9 cellular contexts compared by ENCODE assay signal in genomic region chr6:99612551-99613397, GRCh38. TPM values are rescaled to one million over a fixed set of nuclear protein-coding genes. Genes with fewer than 3 reads are reported as not detected.
DNase-seq lines count a peak whose midpoint lies in the region; ATAC-seq, FAIRE-seq and TF ChIP-seq lines count a peak whose summit lies in the region.
"Had no signal": no experiment of that assay in that cellular context is flagged by ENCODE, and none has a peak within 500 bp of the region (broad histone marks: within the 10 kb centered on the region; RNA-seq: fewer than 3 reads in every experiment).

No MANE protein-coding gene starts in this region.

- ATAC-seq in stimulated activated effector memory CD8-positive, alpha-beta T cell treated with anti-CD3 and anti-CD28 coated beads, Interleukin-12 subunit alpha, Interleukin-12 subunit beta, amount 100 ng/mL, for 72 hours = no peak

- no peak for TF ChIP-seq POLR2A in esophagus squamous epithelium (IDR thresholded peaks at IDR 0.05)

- H3K4me1 Mint-ChIP-seq in T-helper 2 cell treated with Interferon-gamma antibody and Interleukin-4, amounts not matched to agents 5 μg/mL and 100 μg/mL, for 36 hours (ENCODE audit: low read depth) = peaks cover 32% of the 10 kb centered on the region
- peaks cover 44% of the 10 kb centered on the region for H3K4me1 Mint-ChIP-seq in stimulated activated effector memory CD8-positive, alpha-beta T cell treated with anti-CD3 and anti-CD28 coated beads, Interleukin-12 subunit alpha, Interleukin-12 subunit beta, amount 100 ng/mL, for 72 hours

- H3K9me3 ChIP-seq in HUES48 (ENCODE audit: control insufficient read depth, insufficient read depth, low read length) = no peaks in the 10 kb centered on the region
- H3K9me3 ChIP-seq in esophagus squamous epithelium = no peaks in the 10 kb centered on the region

- peak overlapping the region; percentile 15 for H3K4me3 Mint-ChIP-seq in T-helper 2 cell treated with Interferon-gamma antibody and Interleukin-4, amounts not matched to agents 5 μg/mL and 100 μg/mL, for 36 hours
- H3K4me3 Mint-ChIP-seq in stimulated activated effector memory CD8-positive, alpha-beta T cell treated with anti-CD3 and anti-CD28 coated beads, Interleukin-12 subunit alpha, Interleukin-12 subunit beta, amount 100 ng/mL, for 72 hours = peak overlapping the region; percentile 74

- no peak for TF ChIP-seq CTCF in esophagus squamous epithelium (IDR thresholded peaks at IDR 0.05)

- H3K36me3 ChIP-seq in HUES48 (ENCODE audit: control insufficient read depth, insufficient read depth, low read length) (no peaks in the 10 kb centered on the region), esophagus squamous epithelium (no peaks in the 10 kb centered on the region)
- H3K36me3 ChIP-seq: BLaER1 had no signal

- H3K9me3 Mint-ChIP-seq in T-helper 2 cell treated with Interferon-gamma antibody and Interleukin-4, amounts not matched to agents 5 μg/mL and 100 μg/mL, for 36 hours = no peaks in the 10 kb centered on the region
- H3K9me3 Mint-ChIP-seq in stimulated activated effector memory CD8-positive, alpha-beta T cell treated with anti-CD3 and anti-CD28 coated beads, Interleukin-12 subunit alpha, Interleukin-12 subunit beta, amount 100 ng/mL, for 72 hours = no peaks in the 10 kb centered on the region

- WGBS in esophagus squamous epithelium, 2 donors = 20 to 26% methylated on average over 20 to 28 of the region's 55 CpGs

- H3K27me3 Mint-ChIP-seq in T-helper 2 cell treated with Interferon-gamma antibody and Interleukin-4, amounts not matched to agents 5 μg/mL and 100 μg/mL, for 36 hours (ENCODE audit: low read depth) = peaks cover 82% of the 10 kb centered on the region

- intact Hi-C loops in esophagus squamous epithelium (cut with DNase I) = no loop called here

- FAIRE-seq in HTR-8/SVneo (lab: Jason Lieb, UNC) = no peak

- H3K27ac ChIP-seq in HUES48 (ENCODE audit: low read depth, low read length) (no peak overlapping the region), esophagus squamous epithelium (no peak overlapping the region)
- H3K27ac ChIP-seq: BLaER1 had no signal

- H3K4me1 ChIP-seq in HUES48 (ENCODE audit: control insufficient read depth, insufficient read depth, low read length) (peaks cover 31% of the 10 kb centered on the region), esophagus squamous epithelium (peaks cover 19 to 31% (median 21%) of the 10 kb centered on the region in 3 donors)

- H3K27me3 ChIP-seq in HUES48 (ENCODE audit: control insufficient read depth, insufficient read depth, low read length) = peaks cover 100% of the 10 kb centered on the region
- H3K27me3 ChIP-seq in esophagus squamous epithelium = peaks cover 33 to 100% (median 67%) of the 10 kb centered on the region in 4 donors

- H3K36me3 Mint-ChIP-seq in T-helper 2 cell treated with Interferon-gamma antibody and Interleukin-4, amounts not matched to agents 5 μg/mL and 100 μg/mL, for 36 hours (ENCODE audit: low read depth) = peaks cover 5% of the 10 kb centered on the region
- H3K36me3 Mint-ChIP-seq in stimulated activated effector memory CD8-positive, alpha-beta T cell treated with anti-CD3 and anti-CD28 coated beads, Interleukin-12 subunit alpha, Interleukin-12 subunit beta, amount 100 ng/mL, for 72 hours = peaks cover 4% of the 10 kb centered on the region

- peak overlapping the region; percentile 52 for H3K4me3 ChIP-seq in HUES48 (ENCODE audit: low read depth, low read length)
- peak overlapping the region; percentile 34 to 68 (median 48) for H3K4me3 ChIP-seq in esophagus squamous epithelium
- H3K4me3 ChIP-seq: BLaER1 had no signal

- no peak overlapping the region for H3K27ac Mint-ChIP-seq in T-helper 2 cell treated with Interferon-gamma antibody and Interleukin-4, amounts not matched to agents 5 μg/mL and 100 μg/mL, for 36 hours
- no peak overlapping the region for H3K27ac Mint-ChIP-seq in stimulated activated effector memory CD8-positive, alpha-beta T cell treated with anti-CD3 and anti-CD28 coated beads, Interleukin-12 subunit alpha, Interleukin-12 subunit beta, amount 100 ng/mL, for 72 hours

- H3K9ac ChIP-seq in HUES48 (ENCODE audit: low read depth, low read length) = no peak overlapping the region
- H3K9ac ChIP-seq: BLaER1 had no signal

- no peak for DNase-seq in T-helper 2 cell treated with Interferon-gamma antibody and Interleukin-4, amounts not matched to agents 5 μg/mL and 100 μg/mL, for 36 hours (ENCODE audit: low spot score)
- DNase-seq in T-helper 2 cell (no peak), esophagus squamous epithelium (lab: John Stamatoyannopoulos, UW) (no peak), NCI-H187 treated with DMSO at 0.1 percent for 48 hours (lab: John Stamatoyannopoulos, UW) (no peak), HTR-8/SVneo (ENCODE audit: insufficient read length, low spot score) (no peak), SW480 (ENCODE audit: low spot score) (no peak)
- peak in 1 of 2 donors; percentile 51 for DNase-seq in stimulated activated effector memory CD8-positive, alpha-beta T cell treated with anti-CD3 and anti-CD28 coated beads, Interleukin-12 subunit alpha, Interleukin-12 subunit beta, amount 100 ng/mL, for 72 hours (ENCODE audit: low spot score in 2 of 2)

RNA-seq across cellular contexts. Expression of gene PRDM13, which starts 6.1 kb away (rescaled TPM):
- total RNA-seq in esophagus squamous epithelium = under 1 TPM in 1 of 4 donors, not detected in 3; 0.19 TPM

RNA-seq across cellular contexts. Expression of gene CCNC, which starts 44.3 kb away (rescaled TPM):
- 10 to 100 TPM; 35.6 to 69.4 (median 67.1) TPM for total RNA-seq in esophagus squamous epithelium
